In the genomic region with DNA sequence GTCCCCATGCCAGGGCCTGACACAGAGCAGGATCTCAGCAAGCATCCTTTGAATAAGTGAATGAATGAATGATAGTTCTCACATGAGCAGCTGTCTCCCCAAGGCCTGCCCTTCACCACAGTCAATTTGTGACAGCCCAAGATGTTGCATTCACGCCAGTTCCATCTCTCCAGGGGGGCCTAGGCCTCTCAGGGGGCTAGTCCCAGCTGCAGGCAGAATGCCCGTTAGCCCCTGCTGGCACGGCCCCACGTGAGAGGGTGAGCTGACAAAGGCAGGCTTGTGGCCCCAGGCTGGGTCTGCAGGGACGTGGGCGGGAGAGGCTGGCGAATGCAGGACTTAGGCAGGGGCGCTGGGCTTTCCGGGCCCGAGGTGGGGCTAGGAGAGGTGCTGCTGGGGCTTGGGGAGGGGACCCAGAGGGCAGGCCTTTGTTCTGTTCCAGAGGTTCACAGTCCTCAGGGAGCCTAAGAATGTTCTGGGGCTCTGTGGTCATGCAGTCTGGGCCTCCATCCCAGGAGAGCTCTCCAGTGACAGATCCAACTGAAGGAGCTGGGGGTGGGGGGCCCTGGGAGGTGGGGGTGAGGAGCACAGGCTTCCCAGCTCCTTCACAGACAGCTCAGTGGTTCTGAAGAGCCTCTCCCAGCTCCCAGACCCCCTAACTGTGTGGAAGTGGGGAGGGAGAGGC, we compare ENCODE assay signal across 11 cellular contexts. TPM values are rescaled to one million over a fixed set of nuclear protein-coding genes. Genes with fewer than 3 reads are reported as not detected.
DNase-seq lines count a peak whose midpoint lies in the region; ATAC-seq and TF ChIP-seq lines count a peak whose summit lies in the region.
"Had no signal": no experiment of that assay in that cellular context is flagged by ENCODE, and none has a peak within 500 bp of the region (broad histone marks: within the 10 kb centered on the region; RNA-seq: fewer than 3 reads in every experiment).

No MANE protein-coding gene starts in this region.

- H3K27me3 Mint-ChIP-seq in MCF 10A (ENCODE audit: insufficient read depth, unreplicated experiment) = no peaks in the 10 kb centered on the region
- no peaks in the 10 kb centered on the region for H3K27me3 Mint-ChIP-seq in chondrocyte (ENCODE audit: low read depth)

- CTCF ChIA-PET in MCF 10A (lab: Yijun Ruan, JAX) = interaction anchor here (0.6 to 1.7 kb wide), 8 partner anchors 10 to 367 kb away, joined by 3 to 6 read pairs (median 3); no protein-coding TSS in a partner anchor

- H3K4me3 Mint-ChIP-seq in MCF 10A (ENCODE audit: unreplicated experiment) (no peak overlapping the region), chondrocyte (ENCODE audit: unreplicated experiment) (no peak overlapping the region)

- peak overlapping the region; percentile 79 to 94 for H3K27ac ChIP-seq in breast epithelium
- peak overlapping the region; percentile 84 for H3K27ac ChIP-seq in muscle layer of duodenum (ENCODE audit: low read length)
- peak overlapping the region; percentile 49 to 83 (median 76) for H3K27ac ChIP-seq in upper lobe of left lung
- no peak overlapping the region for H3K27ac ChIP-seq in effector memory CD4-positive, alpha-beta T cell (ENCODE audit: insufficient read depth, low read length, poor library complexity, severe bottlenecking)

- H3K36me3 ChIP-seq in breast epithelium = no peaks in the 10 kb centered on the region
- H3K36me3 ChIP-seq in muscle layer of duodenum (ENCODE audit: control insufficient read depth in 1 of 2, insufficient read depth in 2 of 2, low read length in 2 of 2) = no peaks in the 10 kb centered on the region
- H3K36me3 ChIP-seq in upper lobe of left lung = no peaks in the 10 kb centered on the region
- no peaks in the 10 kb centered on the region for H3K36me3 ChIP-seq in effector memory CD4-positive, alpha-beta T cell (ENCODE audit: control insufficient read depth, insufficient read depth, low read length)

- intact Hi-C loops in breast epithelium (cut with DNase I; ENCODE audit: low total_unique reads) (no loop called here), MCF 10A (cut with micrococcal nuclease) (no loop called here)

- H3K27me3 ChIP-seq in breast epithelium = no peaks in the 10 kb centered on the region
- H3K27me3 ChIP-seq in muscle layer of duodenum (ENCODE audit: low read depth, low read length) = no peaks in the 10 kb centered on the region
- H3K27me3 ChIP-seq in upper lobe of left lung = no peaks in the 10 kb centered on the region
- no peaks in the 10 kb centered on the region for H3K27me3 ChIP-seq in effector memory CD4-positive, alpha-beta T cell (replicated peaks; ENCODE audit: control insufficient read depth, insufficient read depth, low read length, poor library complexity, severe bottlenecking)
- H3K27me3 ChIP-seq: hepatocyte had no signal

- H3K4me1 Mint-ChIP-seq in MCF 10A (ENCODE audit: insufficient read depth, unreplicated experiment) (peaks cover 16% of the 10 kb centered on the region), chondrocyte (ENCODE audit: low read depth) (peaks cover 61% of the 10 kb centered on the region)

- TF ChIP-seq EP300 in upper lobe of left lung (IDR thresholded peaks at IDR 0.05) = no peak

- no peak for ATAC-seq in upper lobe of left lung (ENCODE audit: low FRiP score in 2 of 2)
- ATAC-seq in GM18868 (IDR thresholded peaks at IDR 0.05; ENCODE audit: unreplicated experiment) = no peak

- 77 to 84% methylated on average over 4 to 9 of the region's 10 CpGs for WGBS in upper lobe of left lung, 2 donors

- no TSS peak for BruUV-seq in MCF 10A (replicated peaks; lab: Mats Ljungman, UMichigan)

- peaks cover 16% of the 10 kb centered on the region for H3K36me3 Mint-ChIP-seq in MCF 10A (ENCODE audit: insufficient read depth, unreplicated experiment)
- no peaks in the 10 kb centered on the region for H3K36me3 Mint-ChIP-seq in chondrocyte (ENCODE audit: low read depth)

- H3K9me3 Mint-ChIP-seq in MCF 10A (ENCODE audit: unreplicated experiment) (no peaks in the 10 kb centered on the region), chondrocyte (ENCODE audit: low read depth) (no peaks in the 10 kb centered on the region)

- TF ChIP-seq CTCF in breast epithelium (IDR thresholded peaks at IDR 0.05) = no peak
- no peak for TF ChIP-seq CTCF in MCF 10A (IDR thresholded peaks at IDR 0.05; ENCODE audit: unreplicated experiment)
- TF ChIP-seq CTCF in chondrocyte (IDR thresholded peaks at IDR 0.05) = no peak
- TF ChIP-seq CTCF in upper lobe of left lung (IDR thresholded peaks at IDR 0.05) = no peak

- no peak overlapping the region for H3K27ac Mint-ChIP-seq in MCF 10A (ENCODE audit: low read depth, unreplicated experiment)
- peak overlapping the region; percentile 85 for H3K27ac Mint-ChIP-seq in chondrocyte (ENCODE audit: unreplicated experiment)

- H3K9me3 ChIP-seq in breast epithelium (no peaks in the 10 kb centered on the region), muscle layer of duodenum (ENCODE audit: control insufficient read depth in 1 of 2, low read length in 2 of 2) (no peaks in the 10 kb centered on the region), upper lobe of left lung (no peaks in the 10 kb centered on the region)
- no peaks in the 10 kb centered on the region for H3K9me3 ChIP-seq in effector memory CD4-positive, alpha-beta T cell (ENCODE audit: control insufficient read depth, low read length)

- H3K4me3 ChIP-seq in breast epithelium (no peak overlapping the region), muscle layer of duodenum (ENCODE audit: low read depth in 1 of 2, low read length in 2 of 2) (peak overlapping the region in 1 of 2 donors; percentile 2), upper lobe of left lung (no peak overlapping the region)
- no peak overlapping the region for H3K4me3 ChIP-seq in effector memory CD4-positive, alpha-beta T cell (ENCODE audit: insufficient read depth, low read depth, low read length, poor library complexity, severe bottlenecking)
- H3K4me3 ChIP-seq: hepatocyte had no signal

- POLR2A ChIA-PET in MCF 10A (lab: Yijun Ruan, JAX) = interaction anchor here (0.8 to 7.6 kb wide), 6 partner anchors 9 to 239 kb away, joined by 4 to 88 read pairs (median 6); partner anchors contain the start of gene RAB5IF

- no peak for TF ChIP-seq POLR2A in breast epithelium (IDR thresholded peaks at IDR 0.05)
- TF ChIP-seq POLR2A in upper lobe of left lung (IDR thresholded peaks at IDR 0.05) = no peak

- peaks cover 3 to 4% of the 10 kb centered on the region in 2 donors for H3K4me1 ChIP-seq in breast epithelium
- H3K4me1 ChIP-seq in muscle layer of duodenum (ENCODE audit: control insufficient read depth in 1 of 2, insufficient read depth in 2 of 2, low read length in 2 of 2) = peaks cover 16 to 49% of the 10 kb centered on the region in 2 donors
- H3K4me1 ChIP-seq in upper lobe of left lung = peaks cover 42 to 63% (median 51%) of the 10 kb centered on the region in 4 donors
- no peaks in the 10 kb centered on the region for H3K4me1 ChIP-seq in effector memory CD4-positive, alpha-beta T cell (ENCODE audit: control insufficient read depth, insufficient read depth, low read length, poor library complexity, severe bottlenecking)

- DNase-seq in breast epithelium (ENCODE audit: low spot score in 2 of 2) (no peak), MCF 10A (ENCODE audit: unreplicated experiment) (no peak), chondrocyte (ENCODE audit: low spot score) (no peak), upper lobe of left lung (peak in 1 of 2 donors; percentile 68), DMS79 (lab: John Stamatoyannopoulos, UW) (no peak)
- no peak for DNase-seq in effector memory CD4-positive, alpha-beta T cell
- DNase-seq: NCI-H1694 had no signal

RNA-seq across cellular contexts. Expression of gene TLDC2, which starts 30.5 kb away (rescaled TPM):
- total RNA-seq in breast epithelium (1 to 10 TPM in 1 of 3 donors, not detected in 2; 1.1 TPM), MCF 10A (2022) (not detected in 2 replicates), chondrocyte (not detected in 3 replicates), upper lobe of left lung (1 to 10 TPM in 1 of 6 donors, under 1 TPM in 2, not detected in 3; 0.31 to 1.3 (median 0.61) TPM)
- total RNA-seq: T-helper 2 cell treated with Interferon-gamma antibody and Interleukin-4, amounts not matched to agents 100 ng/mL and 5 ng/mL, for 36 hours had no signal
